In the genomic region with DNA sequence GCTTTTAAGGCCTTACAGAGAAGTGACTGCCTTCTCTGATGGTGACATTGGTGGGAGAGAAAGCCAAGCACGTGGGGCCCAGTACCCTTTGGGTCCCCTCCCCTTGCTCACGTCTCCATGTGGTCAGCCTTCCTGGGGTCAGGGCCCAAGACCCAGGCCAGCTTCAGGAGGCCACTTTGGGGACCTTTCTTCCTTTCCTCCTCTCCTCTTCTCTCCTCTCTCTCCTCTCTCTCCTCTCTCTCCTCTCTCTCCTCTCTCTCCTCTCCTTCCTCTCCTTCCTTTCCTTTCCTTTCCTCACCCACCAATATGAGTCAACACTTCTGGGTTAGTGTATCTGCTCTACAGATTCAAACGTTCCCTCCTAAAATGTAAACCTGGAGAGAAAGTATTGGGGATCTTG, we compare ENCODE assay signal across 2 cellular contexts.
TF ChIP-seq lines count a peak whose summit lies in the region.

No MANE protein-coding gene starts in this region.

TF ChIP-seq in HEK293, 187 proteins besides CTCF, POLR2A, EP300 and RAD21 (continued from another document):
- peak; percentile 61; the same call in 1 of the 2 replicates for TF ChIP-seq ZNF169 (tag by site-specific recombination; IDR thresholded peaks at IDR 0.05)
- no peak for TF ChIP-seq ZNF76 (tag by site-specific recombination; IDR thresholded peaks at IDR 0.05; ENCODE audit: borderline replicate concordance, low read depth)
- no peak for TF ChIP-seq ZNF654 (tag by site-specific recombination; IDR thresholded peaks at IDR 0.05; ENCODE audit: low read depth)
- peak; percentile 68 for TF ChIP-seq ZNF596 (tag by site-specific recombination; IDR thresholded peaks at IDR 0.05)
- no peak for TF ChIP-seq ZNF558 (tag by site-specific recombination; IDR thresholded peaks at IDR 0.05)
- TF ChIP-seq ZNF433 (tag by site-specific recombination; IDR thresholded peaks at IDR 0.05; ENCODE audit: low read depth) = no peak
- no peak for TF ChIP-seq ZNF843 (tag by site-specific recombination; IDR thresholded peaks at IDR 0.05)
- TF ChIP-seq, protein P1, sequence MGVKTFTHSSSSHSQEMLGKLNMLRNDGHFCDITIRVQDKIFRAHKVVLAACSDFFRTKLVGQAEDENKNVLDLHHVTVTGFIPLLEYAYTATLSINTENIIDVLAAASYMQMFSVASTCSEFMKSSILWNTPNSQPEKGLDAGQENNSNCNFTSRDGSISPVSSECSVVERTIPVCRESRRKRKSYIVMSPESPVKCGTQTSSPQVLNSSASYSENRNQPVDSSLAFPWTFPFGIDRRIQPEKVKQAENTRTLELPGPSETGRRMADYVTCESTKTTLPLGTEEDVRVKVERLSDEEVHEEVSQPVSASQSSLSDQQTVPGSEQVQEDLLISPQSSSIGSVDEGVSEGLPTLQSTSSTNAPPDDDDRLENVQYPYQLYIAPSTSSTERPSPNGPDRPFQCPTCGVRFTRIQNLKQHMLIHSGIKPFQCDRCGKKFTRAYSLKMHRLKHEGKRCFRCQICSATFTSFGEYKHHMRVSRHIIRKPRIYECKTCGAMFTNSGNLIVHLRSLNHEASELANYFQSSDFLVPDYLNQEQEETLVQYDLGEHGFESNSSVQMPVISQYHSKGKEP (tag by site-specific recombination; IDR thresholded peaks at IDR 0.05) = no peak
- TF ChIP-seq ZNF335 (tag by site-specific recombination; conservative IDR thresholded peaks at IDR 0.05) = no peak
- TF ChIP-seq ZNF658 (tag by site-specific recombination; IDR thresholded peaks at IDR 0.05) = no peak
- TF ChIP-seq MEIS1 (CRISPR knock-in tag; IDR thresholded peaks at IDR 0.05; ENCODE audit: borderline replicate concordance) = no peak
- no peak for TF ChIP-seq ZNF664 (tag by site-specific recombination; IDR thresholded peaks at IDR 0.05)

TF ChIP-seq in WTC11, 78 proteins besides CTCF, POLR2A, EP300 and RAD21 (continued from another document):
- TF ChIP-seq, protein P2, sequence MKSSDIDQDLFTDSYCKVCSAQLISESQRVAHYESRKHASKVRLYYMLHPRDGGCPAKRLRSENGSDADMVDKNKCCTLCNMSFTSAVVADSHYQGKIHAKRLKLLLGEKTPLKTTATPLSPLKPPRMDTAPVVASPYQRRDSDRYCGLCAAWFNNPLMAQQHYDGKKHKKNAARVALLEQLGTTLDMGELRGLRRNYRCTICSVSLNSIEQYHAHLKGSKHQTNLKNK (CRISPR knock-in tag; IDR thresholded peaks at IDR 0.05) = no peak
- TF ChIP-seq, protein P3, sequence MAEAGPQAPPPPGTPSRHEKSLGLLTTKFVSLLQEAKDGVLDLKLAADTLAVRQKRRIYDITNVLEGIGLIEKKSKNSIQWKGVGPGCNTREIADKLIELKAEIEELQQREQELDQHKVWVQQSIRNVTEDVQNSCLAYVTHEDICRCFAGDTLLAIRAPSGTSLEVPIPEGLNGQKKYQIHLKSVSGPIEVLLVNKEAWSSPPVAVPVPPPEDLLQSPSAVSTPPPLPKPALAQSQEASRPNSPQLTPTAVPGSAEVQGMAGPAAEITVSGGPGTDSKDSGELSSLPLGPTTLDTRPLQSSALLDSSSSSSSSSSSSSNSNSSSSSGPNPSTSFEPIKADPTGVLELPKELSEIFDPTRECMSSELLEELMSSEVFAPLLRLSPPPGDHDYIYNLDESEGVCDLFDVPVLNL (CRISPR knock-in tag; IDR thresholded peaks at IDR 0.05; ENCODE audit: borderline replicate concordance, low read depth) = no peak
- TF ChIP-seq CREB1 (CRISPR knock-in tag; IDR thresholded peaks at IDR 0.05) (no peak), ZNF396 (CRISPR knock-in tag; IDR thresholded peaks at IDR 0.05; ENCODE audit: borderline replicate concordance) (no peak), SMAD3 (CRISPR knock-in tag; IDR thresholded peaks at IDR 0.05; ENCODE audit: borderline replicate concordance) (no peak), TEAD4 (CRISPR knock-in tag; IDR thresholded peaks at IDR 0.05) (no peak), SOX15 (CRISPR knock-in tag; IDR thresholded peaks at IDR 0.05) (no peak), OVOL2 (CRISPR knock-in tag; IDR thresholded peaks at IDR 0.05; ENCODE audit: borderline replicate concordance) (no peak)
- TF ChIP-seq, protein P4, sequence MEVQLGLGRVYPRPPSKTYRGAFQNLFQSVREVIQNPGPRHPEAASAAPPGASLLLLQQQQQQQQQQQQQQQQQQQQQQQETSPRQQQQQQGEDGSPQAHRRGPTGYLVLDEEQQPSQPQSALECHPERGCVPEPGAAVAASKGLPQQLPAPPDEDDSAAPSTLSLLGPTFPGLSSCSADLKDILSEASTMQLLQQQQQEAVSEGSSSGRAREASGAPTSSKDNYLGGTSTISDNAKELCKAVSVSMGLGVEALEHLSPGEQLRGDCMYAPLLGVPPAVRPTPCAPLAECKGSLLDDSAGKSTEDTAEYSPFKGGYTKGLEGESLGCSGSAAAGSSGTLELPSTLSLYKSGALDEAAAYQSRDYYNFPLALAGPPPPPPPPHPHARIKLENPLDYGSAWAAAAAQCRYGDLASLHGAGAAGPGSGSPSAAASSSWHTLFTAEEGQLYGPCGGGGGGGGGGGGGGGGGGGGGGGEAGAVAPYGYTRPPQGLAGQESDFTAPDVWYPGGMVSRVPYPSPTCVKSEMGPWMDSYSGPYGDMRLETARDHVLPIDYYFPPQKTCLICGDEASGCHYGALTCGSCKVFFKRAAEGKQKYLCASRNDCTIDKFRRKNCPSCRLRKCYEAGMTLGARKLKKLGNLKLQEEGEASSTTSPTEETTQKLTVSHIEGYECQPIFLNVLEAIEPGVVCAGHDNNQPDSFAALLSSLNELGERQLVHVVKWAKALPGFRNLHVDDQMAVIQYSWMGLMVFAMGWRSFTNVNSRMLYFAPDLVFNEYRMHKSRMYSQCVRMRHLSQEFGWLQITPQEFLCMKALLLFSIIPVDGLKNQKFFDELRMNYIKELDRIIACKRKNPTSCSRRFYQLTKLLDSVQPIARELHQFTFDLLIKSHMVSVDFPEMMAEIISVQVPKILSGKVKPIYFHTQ (CRISPR knock-in tag; IDR thresholded peaks at IDR 0.05) = no peak
- TF ChIP-seq, protein P5, sequence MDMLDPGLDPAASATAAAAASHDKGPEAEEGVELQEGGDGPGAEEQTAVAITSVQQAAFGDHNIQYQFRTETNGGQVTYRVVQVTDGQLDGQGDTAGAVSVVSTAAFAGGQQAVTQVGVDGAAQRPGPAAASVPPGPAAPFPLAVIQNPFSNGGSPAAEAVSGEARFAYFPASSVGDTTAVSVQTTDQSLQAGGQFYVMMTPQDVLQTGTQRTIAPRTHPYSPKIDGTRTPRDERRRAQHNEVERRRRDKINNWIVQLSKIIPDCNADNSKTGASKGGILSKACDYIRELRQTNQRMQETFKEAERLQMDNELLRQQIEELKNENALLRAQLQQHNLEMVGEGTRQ (CRISPR knock-in tag; IDR thresholded peaks at IDR 0.05) = no peak
- TF ChIP-seq, protein P6, sequence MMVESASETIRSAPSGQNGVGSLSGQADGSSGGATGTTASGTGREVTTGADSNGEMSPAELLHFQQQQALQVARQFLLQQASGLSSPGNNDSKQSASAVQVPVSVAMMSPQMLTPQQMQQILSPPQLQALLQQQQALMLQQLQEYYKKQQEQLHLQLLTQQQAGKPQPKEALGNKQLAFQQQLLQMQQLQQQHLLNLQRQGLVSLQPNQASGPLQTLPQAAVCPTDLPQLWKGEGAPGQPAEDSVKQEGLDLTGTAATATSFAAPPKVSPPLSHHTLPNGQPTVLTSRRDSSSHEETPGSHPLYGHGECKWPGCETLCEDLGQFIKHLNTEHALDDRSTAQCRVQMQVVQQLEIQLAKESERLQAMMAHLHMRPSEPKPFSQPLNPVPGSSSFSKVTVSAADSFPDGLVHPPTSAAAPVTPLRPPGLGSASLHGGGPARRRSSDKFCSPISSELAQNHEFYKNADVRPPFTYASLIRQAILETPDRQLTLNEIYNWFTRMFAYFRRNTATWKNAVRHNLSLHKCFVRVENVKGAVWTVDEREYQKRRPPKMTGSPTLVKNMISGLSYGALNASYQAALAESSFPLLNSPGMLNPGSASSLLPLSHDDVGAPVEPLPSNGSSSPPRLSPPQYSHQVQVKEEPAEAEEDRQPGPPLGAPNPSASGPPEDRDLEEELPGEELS (CRISPR knock-in tag; IDR thresholded peaks at IDR 0.05) = no peak
- TF ChIP-seq, protein P7, sequence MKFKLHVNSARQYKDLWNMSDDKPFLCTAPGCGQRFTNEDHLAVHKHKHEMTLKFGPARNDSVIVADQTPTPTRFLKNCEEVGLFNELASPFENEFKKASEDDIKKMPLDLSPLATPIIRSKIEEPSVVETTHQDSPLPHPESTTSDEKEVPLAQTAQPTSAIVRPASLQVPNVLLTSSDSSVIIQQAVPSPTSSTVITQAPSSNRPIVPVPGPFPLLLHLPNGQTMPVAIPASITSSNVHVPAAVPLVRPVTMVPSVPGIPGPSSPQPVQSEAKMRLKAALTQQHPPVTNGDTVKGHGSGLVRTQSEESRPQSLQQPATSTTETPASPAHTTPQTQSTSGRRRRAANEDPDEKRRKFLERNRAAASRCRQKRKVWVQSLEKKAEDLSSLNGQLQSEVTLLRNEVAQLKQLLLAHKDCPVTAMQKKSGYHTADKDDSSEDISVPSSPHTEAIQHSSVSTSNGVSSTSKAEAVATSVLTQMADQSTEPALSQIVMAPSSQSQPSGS (CRISPR knock-in tag; IDR thresholded peaks at IDR 0.05; ENCODE audit: borderline replicate concordance, low read depth) = no peak
